In the genomic region with DNA sequence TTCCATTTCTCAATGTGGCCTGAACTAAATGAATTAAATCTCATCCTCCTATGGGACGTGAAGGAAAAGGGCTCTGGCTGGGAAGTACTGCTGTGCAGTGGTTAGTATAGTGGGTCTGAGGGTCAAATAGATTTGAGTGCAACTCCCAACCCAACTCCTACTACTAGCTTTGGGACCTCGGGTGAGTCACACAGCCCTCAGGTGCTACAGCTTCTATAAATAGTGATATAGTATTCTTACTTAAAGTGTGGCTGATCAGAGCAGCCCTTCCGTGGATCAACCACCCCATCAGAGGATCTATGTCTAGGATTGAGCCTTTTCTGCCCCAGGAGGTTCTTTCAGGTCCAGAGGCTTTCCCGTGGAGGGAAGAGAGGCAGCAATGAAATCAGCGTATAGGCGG, we compare ENCODE assay signal across 8 cellular contexts. TPM values are rescaled to one million over a fixed set of nuclear protein-coding genes. Genes with fewer than 3 reads are reported as not detected.
DNase-seq lines count a peak whose midpoint lies in the region; ATAC-seq, FAIRE-seq and TF ChIP-seq lines count a peak whose summit lies in the region.

No MANE protein-coding gene starts in this region.

- FAIRE-seq in A549 (lab: Jason Lieb, UNC), result no peak

- dilution Hi-C loops in mammary epithelial cell (cut with HindIII; ENCODE audit: low sequenced_read_pairs), result no loop called here

- POLR2A ChIA-PET in A549 (lab: Yijun Ruan, JAX), result no interaction called here

- TF ChIP-seq CTCF in A549 (IDR thresholded peaks at IDR 0.05) (no peak), mammary epithelial cell (conservative IDR thresholded peaks at IDR 0.05 in 1 of 2, IDR thresholded peaks at IDR 0.05 in 1 of 2; ENCODE audit: extremely low read depth in 1 of 2, insufficient read depth in 1 of 2, low read depth in 1 of 2, low read length in 2 of 2) (no peak)

- no peak for DNase-seq in A549 (ENCODE audit: low read depth in 1 of 2, low spot score in 1 of 2)
- DNase-seq in mammary epithelial cell, result peak; percentile 23
- no peak for DNase-seq in stimulated activated naive CD4-positive, alpha-beta T cell (lab: John Stamatoyannopoulos, UW)
- no peak for DNase-seq in T-helper 9 cell
- DNase-seq in activated CD4-positive, alpha-beta T cell treated with anti-CD3 and anti-CD28 coated beads, Interleukin-2, amount 50 U/mL, for 48 hours, result no peak

- no peaks in the 10 kb centered on the region for H4K20me1 ChIP-seq in mammary epithelial cell (ENCODE audit: insufficient read depth, low read length)

- H3K27ac ChIP-seq in A549 (peak overlapping the region; percentile 67 to 90; a peak in 5 of 6 replicates), HUES64 (ENCODE audit: low read depth, low read length) (peak overlapping the region; percentile 50; the same call in 1 of the 2 replicates), mammary epithelial cell (ENCODE audit: insufficient read depth, low read depth, low read length) (no peak overlapping the region), mucosa of rectum (ENCODE audit: low read depth in 2 of 2, low read length in 2 of 2) (peak overlapping the region; percentile 58 to 67)

- no TSS peak for BruUV-seq in mammary epithelial cell (replicated peaks; lab: Mats Ljungman, UMichigan)

- 41% methylated on average over 2 of the region's 6 CpGs for WGBS in A549 (ENCODE audit: missing lambda C conversion rate)
- WGBS in HUES64, result 12% methylated on average over 4 of the region's 6 CpGs
- 25% methylated on average over 6 of the region's 6 CpGs for WGBS in mammary epithelial cell (ENCODE audit: low coverage, missing lambda C conversion rate)

- H3K36me3 ChIP-seq in HUES64 (ENCODE audit: insufficient read depth, low read length) (no peaks in the 10 kb centered on the region), mammary epithelial cell (ENCODE audit: insufficient read depth, low read length) (no peaks in the 10 kb centered on the region), mucosa of rectum (ENCODE audit: control insufficient read depth in 2 of 2, insufficient read depth in 2 of 2, low read length in 2 of 2) (no peaks in the 10 kb centered on the region)

- H3K4me2 ChIP-seq in A549 (peak overlapping the region; percentile 86), mammary epithelial cell (ENCODE audit: insufficient read depth, low read depth, low read length) (peak overlapping the region; percentile 99)

- intact Hi-C loops in mammary epithelial cell (cut with micrococcal nuclease), result loop anchor here (1.0 to 5.0 kb wide), 10 partner anchors 71 to 686 kb away; no protein-coding TSS in a partner anchor

- no peak for TF ChIP-seq RAD21 in A549 (conservative IDR thresholded peaks at IDR 0.05 in 1 of 2, IDR thresholded peaks at IDR 0.05 in 1 of 2)

- H3K79me2 ChIP-seq in mammary epithelial cell (ENCODE audit: insufficient read depth, low read length), result peaks cover 14% of the 10 kb centered on the region

- CTCF ChIA-PET in A549 (lab: Yijun Ruan, JAX) (no interaction called here), mammary epithelial cell (lab: Charles Lee; ENCODE audit: low non-redundant PET) (no interaction called here)

- H3K9ac ChIP-seq in HUES64 (ENCODE audit: low read depth, low read length) (peak overlapping the region; percentile 79), mammary epithelial cell (ENCODE audit: insufficient read depth, low read length) (peak overlapping the region; percentile 57), mucosa of rectum (ENCODE audit: low read depth in 1 of 2, low read length in 2 of 2) (peak overlapping the region; percentile 55 to 60)

- in situ Hi-C loops in mammary epithelial cell (cut with MboI; ENCODE audit: low sequenced_read_pairs in 2 of 2), result loop anchor here in 1 of 2 donors (5.0 kb wide), 1 partner anchor 201 kb away; no protein-coding TSS in a partner anchor

- peaks cover 12% of the 10 kb centered on the region; the same call in 1 of the 2 replicates for H3K27me3 ChIP-seq in HUES64 (ENCODE audit: insufficient read depth, low read length)
- H3K27me3 ChIP-seq in mammary epithelial cell (ENCODE audit: insufficient read depth, low read length), result no peaks in the 10 kb centered on the region
- peaks cover 18 to 24% of the 10 kb centered on the region in 2 donors for H3K27me3 ChIP-seq in mucosa of rectum (ENCODE audit: control insufficient read depth in 2 of 2, insufficient read depth in 2 of 2, low read length in 2 of 2)

- H3K4me1 ChIP-seq in A549 (0 out of 3 replicates have a peak, but pooled peaks cover 4% of the 10 kb centered on the region), HUES64 (ENCODE audit: insufficient read depth, low read length) (peaks cover 20% of the 10 kb centered on the region), mammary epithelial cell (ENCODE audit: insufficient read depth, low read length) (peaks cover 16% of the 10 kb centered on the region), mucosa of rectum (ENCODE audit: control insufficient read depth in 2 of 2, insufficient read depth in 2 of 2, low read length in 2 of 2) (peaks cover 3 to 4% of the 10 kb centered on the region in 2 donors)

- H2AFZ ChIP-seq in mammary epithelial cell (ENCODE audit: low read depth, low read length), result peak overlapping the region; percentile 78

- no peak for TF ChIP-seq POLR2A in A549 (IDR thresholded peaks at IDR 0.05; ENCODE audit: low read length)

- H3K4me3 ChIP-seq in A549 (peak overlapping the region; percentile 89), HUES64 (ENCODE audit: low read length) (peak overlapping the region; percentile 66), mammary epithelial cell (replicated peaks in 1 of 3; ENCODE audit: insufficient read depth in 1 of 3, low read depth in 2 of 3, low read length in 3 of 3) (peak overlapping the region; percentile 51 to 74 (median 60)), mucosa of rectum (ENCODE audit: low read length in 2 of 2) (peak overlapping the region; percentile 59 to 74)

- H3K9me3 ChIP-seq in A549 (no peaks in the 10 kb centered on the region), HUES64 (ENCODE audit: insufficient read depth, low read depth, low read length) (no peaks in the 10 kb centered on the region), mammary epithelial cell (replicated peaks; ENCODE audit: insufficient read depth, low read length) (no peaks in the 10 kb centered on the region), mucosa of rectum (ENCODE audit: control insufficient read depth in 2 of 2, low read length in 2 of 2) (no peaks in the 10 kb centered on the region)

- TF ChIP-seq EP300 in A549 (IDR thresholded peaks at IDR 0.05), result no peak

- ATAC-seq in A549 (no peak; a peak in 1 of 6 replicates), HG02870 (IDR thresholded peaks at IDR 0.05; ENCODE audit: unreplicated experiment) (no peak)

TF ChIP-seq in A549, 52 proteins besides CTCF, POLR2A, EP300 and RAD21 (continues in another document):
- TF ChIP-seq, protein P1, sequence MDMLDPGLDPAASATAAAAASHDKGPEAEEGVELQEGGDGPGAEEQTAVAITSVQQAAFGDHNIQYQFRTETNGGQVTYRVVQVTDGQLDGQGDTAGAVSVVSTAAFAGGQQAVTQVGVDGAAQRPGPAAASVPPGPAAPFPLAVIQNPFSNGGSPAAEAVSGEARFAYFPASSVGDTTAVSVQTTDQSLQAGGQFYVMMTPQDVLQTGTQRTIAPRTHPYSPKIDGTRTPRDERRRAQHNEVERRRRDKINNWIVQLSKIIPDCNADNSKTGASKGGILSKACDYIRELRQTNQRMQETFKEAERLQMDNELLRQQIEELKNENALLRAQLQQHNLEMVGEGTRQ (IDR thresholded peaks at IDR 0.05), result no peak
- TF ChIP-seq MAZ (IDR thresholded peaks at IDR 0.05; ENCODE audit: borderline replicate concordance, low read depth, low read length) (no peak), EHMT2 (IDR thresholded peaks at IDR 0.05; ENCODE audit: low read depth) (no peak), FOXS1 (CRISPR knock-in tag; IDR thresholded peaks at IDR 0.05) (no peak), ZNF302 (CRISPR knock-in tag; IDR thresholded peaks at IDR 0.05) (no peak), RFX5 (IDR thresholded peaks at IDR 0.05) (no peak), MAFK (IDR thresholded peaks at IDR 0.05; ENCODE audit: partially characterized antibody) (no peak), ESRRA (IDR thresholded peaks at IDR 0.05; ENCODE audit: borderline replicate concordance, low read length) (no peak), TP53 (CRISPR knock-in tag; IDR thresholded peaks at IDR 0.05) (no peak), HEYL (CRISPR knock-in tag; IDR thresholded peaks at IDR 0.05) (no peak), HOXB5 (CRISPR knock-in tag; IDR thresholded peaks at IDR 0.05) (no peak), BHLHE40 (IDR thresholded peaks at IDR 0.05; ENCODE audit: low read depth, low read length) (no peak)

RNA-seq across cellular contexts. Expression of a gene that starts 0.9 kb away (rescaled TPM):
- polyA plus RNA-seq in A549 (2011; rRNA removed) (0.54 and 0.65 TPM in 2 replicates), A549 (2017; fragmentation: RNase III; extraction: RNeasy Plus Mini Kit Qiagen cat#74134 plus additional on column Dnase treatment) (1.3 to 1.8 TPM (median 1.7 TPM) in 3 replicates), mammary epithelial cell (6.2 TPM)
- 0.09 and 0.14 TPM in 2 replicates for polyA plus RNA-seq in A549 (2012; cell fraction: cytosol; rRNA removed)
- 0.06 and 0.09 TPM in 2 replicates for polyA plus RNA-seq in A549 (2012; cell fraction: nucleus; rRNA removed)
- polyA minus RNA-seq in A549 (2011; rRNA and poly(A)+ RNA removed), result 0.58 and 1.5 TPM in 2 replicates
- polyA plus RNA-seq in HUES64 (2013, experiment 1 of 2), result 23.7 TPM
- 27.8 TPM for polyA plus RNA-seq in HUES64 (2013, experiment 2 of 2)
- total RNA-seq in mammary epithelial cell, result 10 to 100 TPM; 13.0 to 22.2 TPM
- 12.5 TPM for polyA minus RNA-seq in mammary epithelial cell
